In the genomic region with DNA sequence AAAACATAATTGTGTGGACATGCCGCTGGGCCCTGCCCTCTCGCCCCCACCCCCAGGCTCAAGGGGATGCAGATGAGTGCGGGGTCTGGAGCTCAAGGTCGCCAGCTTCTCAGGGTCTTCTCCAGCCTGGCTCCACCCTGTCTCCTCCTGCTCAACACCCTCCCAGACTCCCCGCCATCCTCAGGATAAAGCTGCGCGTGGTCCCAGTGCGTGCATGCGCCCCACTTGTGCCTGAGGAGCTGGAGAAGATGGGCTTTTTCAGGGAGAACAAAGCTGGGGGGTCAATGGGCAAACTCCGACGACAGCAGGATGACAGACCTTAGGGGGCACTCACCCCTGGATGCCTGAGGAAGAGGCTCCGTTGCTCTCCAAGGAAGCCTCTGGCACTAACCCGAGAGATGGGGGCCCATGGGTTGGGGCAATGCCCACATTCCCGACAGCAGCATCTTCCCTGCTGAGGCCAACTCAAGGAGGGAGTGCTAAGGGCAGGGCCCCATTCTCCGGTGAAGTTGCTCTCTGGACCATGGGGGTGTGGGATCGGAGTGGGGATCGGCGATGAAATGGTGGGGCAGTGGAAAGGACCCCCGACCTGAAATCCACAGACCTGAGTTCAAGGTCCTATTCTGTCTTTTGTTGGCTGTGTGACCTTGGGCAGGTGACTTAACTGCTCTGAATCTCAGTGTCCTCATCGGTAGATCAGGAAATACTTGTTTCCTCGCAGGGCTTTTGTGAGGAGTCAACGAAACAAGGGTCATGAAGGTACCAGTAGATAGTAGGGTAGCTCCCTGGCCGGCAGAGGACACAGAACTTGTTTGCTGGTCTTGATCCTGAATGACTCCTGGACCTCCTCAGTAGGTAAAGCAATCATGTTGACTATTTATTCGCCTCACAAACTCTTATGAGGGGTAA, we compare ENCODE assay signal across 29 cellular contexts. TPM values are rescaled to one million over a fixed set of nuclear protein-coding genes. Genes with fewer than 3 reads are reported as not detected.
"Had no signal": no experiment of that assay in that cellular context is flagged by ENCODE, and none has a peak within 500 bp of the region (broad histone marks: within the 10 kb centered on the region; RNA-seq: fewer than 3 reads in every experiment).

No MANE protein-coding gene starts in this region.

- H3K4me3 ChIP-seq: adrenal gland, body of pancreas, colonic mucosa, esophagus squamous epithelium, gastroesophageal sphincter had no signal

- H3K9me3 ChIP-seq: adrenal gland, body of pancreas, colonic mucosa, esophagus squamous epithelium, gastroesophageal sphincter had no signal

- H3K36me3 ChIP-seq: adrenal gland, colonic mucosa, esophagus squamous epithelium, gastroesophageal sphincter had no signal

- H3K27me3 ChIP-seq: adrenal gland, body of pancreas, colonic mucosa, gastroesophageal sphincter had no signal

- DNase-seq: activated CD4-positive, alpha-beta memory T cell treated with anti-CD3 and anti-CD28 coated beads for 36 hours; activated CD4-positive, alpha-beta T cell treated with anti-CD3 and anti-CD28 coated beads for 36 hours; activated CD4-positive, alpha-beta T cell treated with anti-CD3 and anti-CD28 coated beads, Interleukin-2, amount 10 ng/mL, durations not matched to agents 24 days and 14 days; activated CD4-positive, CD25-positive, alpha-beta regulatory T cell; activated CD4-positive, CD25-positive, alpha-beta regulatory T cell treated with anti-CD3 and anti-CD28 coated beads, Interleukin-2, amount 50 U/mL, for 72 hours; activated CD8-positive, alpha-beta memory T cell treated with anti-CD3 and anti-CD28 coated beads, Interleukin-2, amount 10 ng/mL, durations not matched to agents 7 days and 5 days; activated CD8-positive, alpha-beta memory T cell treated with anti-CD3 and anti-CD28 coated beads, Interleukin-2, amount 50 U/mL, for 4 hours; activated CD8-positive, alpha-beta T cell treated with anti-CD3 and anti-CD28 coated beads, Interleukin-2, amount 10 ng/mL, durations not matched to agents 7 days and 5 days; activated effector memory CD4-positive, alpha-beta T cell treated with anti-CD3 and anti-CD28 coated beads, Interleukin-2, amount 50 U/mL, for 16 hours; activated naive CD4-positive, alpha-beta T cell treated with anti-CD3 and anti-CD28 coated beads for 36 hours; activated naive CD8-positive, alpha-beta T cell treated with anti-CD3 and anti-CD28 coated beads for 36 hours; activated naive CD8-positive, alpha-beta T cell treated with anti-CD3 and anti-CD28 coated beads, Interleukin-2, amount 50 U/mL, for 24 hours; activated T-cell treated with anti-CD3 and anti-CD28 coated beads, Interleukin-2, amount 50 U/mL, for 1 hour; activated T-cell treated with anti-CD3 and anti-CD28 coated beads, Interleukin-2, amount 50 U/mL, for 48 hours; amygdala; body of pancreas; central memory CD4-positive, alpha-beta T cell; cerebellar nuclear complex; colonic mucosa; effector CD8-positive, alpha-beta T cell; esophagus squamous epithelium; foreskin melanocyte had no signal

- H3K27ac ChIP-seq: adrenal gland, colonic mucosa, epithelial cell of prostate, esophagus squamous epithelium, gastroesophageal sphincter had no signal

- H3K4me1 ChIP-seq: colonic mucosa had no signal

- ATAC-seq: activated CD4-positive, alpha-beta T cell treated with anti-CD3 and anti-CD28 coated beads for 36 hours; activated CD8-positive, alpha-beta memory T cell treated with anti-CD3 and anti-CD28 coated beads, Interleukin-2, amount 10 ng/mL, durations not matched to agents 7 days and 5 days; activated CD8-positive, alpha-beta T cell treated with anti-CD3 and anti-CD28 coated beads, Interleukin-2, amount 10 ng/mL, durations not matched to agents 7 days and 5 days; activated naive CD8-positive, alpha-beta T cell treated with anti-CD3 and anti-CD28 coated beads, Interleukin-2, amount 50 U/mL, for 24 hours; body of pancreas; gastroesophageal sphincter had no signal

RNA-seq across cellular contexts. Expression of a gene that starts 47.7 kb away (rescaled TPM):
- total RNA-seq: activated CD4-positive, alpha-beta memory T cell treated with anti-CD3 and anti-CD28 coated beads for 36 hours; activated CD4-positive, alpha-beta T cell treated with anti-CD3 and anti-CD28 coated beads for 36 hours; activated naive CD4-positive, alpha-beta T cell treated with anti-CD3 and anti-CD28 coated beads for 36 hours; activated naive CD8-positive, alpha-beta T cell treated with anti-CD3 and anti-CD28 coated beads for 36 hours; dermis microvascular lymphatic vessel endothelial cell; endothelial cell of umbilical vein; fibroblast of villous mesenchyme; glomerular endothelial cell had no signal
- polyA plus RNA-seq: endothelial cell of umbilical vein had no signal
